In genomic region chr20:33015114-33015491, GRCh38 we compare ENCODE assay signal across 24 cellular contexts. TPM values are rescaled to one million over a fixed set of nuclear protein-coding genes. Genes with fewer than 3 reads are reported as not detected.
"Had no signal": no experiment of that assay in that cellular context is flagged by ENCODE, and none has a peak within 500 bp of the region (broad histone marks: within the 10 kb centered on the region; RNA-seq: fewer than 3 reads in every experiment).

No MANE protein-coding gene starts in this region.

- ATAC-seq: esophagus mucosa; gastrocnemius medialis; lower lobe of right lung; stimulated activated memory B cell treated with anti-CD40 and anti-IgM and Interleukin-4, amounts not matched to agents 10 μg/mL and 1 μg/mL and 100 μg/mL, for 72 hours; upper lobe of right lung had no signal

- H3K27me3 ChIP-seq: neutrophil, right atrium auricular region, upper lobe of right lung, vagina had no signal

- H3K9me3 Mint-ChIP-seq: immature natural killer cell; memory B cell; nephron; stimulated activated naive CD8-positive, alpha-beta T cell treated with anti-CD3 and anti-CD28 coated beads, Interleukin-15, Interleukin-2, amounts not matched to agents 100 ng/mL and 50 ng/mL, for 24 hours had no signal

- H3K27me3 Mint-ChIP-seq: stimulated activated naive CD8-positive, alpha-beta T cell treated with anti-CD3 and anti-CD28 coated beads, Interleukin-15, Interleukin-2, amounts not matched to agents 100 ng/mL and 50 ng/mL, for 24 hours had no signal

- H3K27ac ChIP-seq: gastrocnemius medialis, left ventricle myocardium inferior, lower lobe of right lung, neutrophil, right atrium auricular region, tibial artery, upper lobe of right lung, vagina had no signal

- H3K27ac Mint-ChIP-seq: immature natural killer cell; memory B cell; nephron; stimulated activated memory B cell treated with anti-CD40 and anti-IgM and Interleukin-4, amounts not matched to agents 10 μg/mL and 1 μg/mL and 100 μg/mL, for 72 hours; stimulated activated naive CD8-positive, alpha-beta T cell treated with anti-CD3 and anti-CD28 coated beads, Interleukin-15, Interleukin-2, amounts not matched to agents 100 ng/mL and 50 ng/mL, for 24 hours had no signal

- FAIRE-seq: endometrium, keratinocyte, small intestine had no signal

- H3K4me1 Mint-ChIP-seq: nephron; stimulated activated memory B cell treated with anti-CD40 and anti-IgM and Interleukin-4, amounts not matched to agents 10 μg/mL and 1 μg/mL and 100 μg/mL, for 72 hours had no signal

- DNase-seq: cortex of kidney; effector memory CD4-positive, alpha-beta T cell; gastrocnemius medialis; left ventricle myocardium inferior; lower lobe of right lung; midbrain; small intestine; stimulated activated CD4-positive, alpha-beta T cell treated with anti-CD3 and anti-CD28 coated beads, Interleukin-4, amount 100 ng/mL, for 1 hour; tibial artery had no signal

- H3K4me3 ChIP-seq: gastrocnemius medialis, left ventricle myocardium inferior, lower lobe of right lung, right atrium auricular region, tibial artery, upper lobe of right lung, vagina had no signal

- H3K4me3 Mint-ChIP-seq: immature natural killer cell; memory B cell; nephron; stimulated activated memory B cell treated with anti-CD40 and anti-IgM and Interleukin-4, amounts not matched to agents 10 μg/mL and 1 μg/mL and 100 μg/mL, for 72 hours; stimulated activated naive CD8-positive, alpha-beta T cell treated with anti-CD3 and anti-CD28 coated beads, Interleukin-15, Interleukin-2, amounts not matched to agents 100 ng/mL and 50 ng/mL, for 24 hours had no signal

- H3K36me3 Mint-ChIP-seq: immature natural killer cell; memory B cell; stimulated activated memory B cell treated with anti-CD40 and anti-IgM and Interleukin-4, amounts not matched to agents 10 μg/mL and 1 μg/mL and 100 μg/mL, for 72 hours had no signal

- H3K9me3 ChIP-seq: gastrocnemius medialis, left ventricle myocardium inferior, lower lobe of right lung, neutrophil, right atrium auricular region, tibial artery, upper lobe of right lung, vagina had no signal

- H3K4me1 ChIP-seq: gastrocnemius medialis, left ventricle myocardium inferior, lower lobe of right lung, right atrium auricular region, tibial artery, upper lobe of right lung, vagina had no signal

- H3K36me3 ChIP-seq: gastrocnemius medialis, left ventricle myocardium inferior, lower lobe of right lung, neutrophil, right atrium auricular region, tibial artery, upper lobe of right lung, vagina had no signal

RNA-seq across cellular contexts. Expression of gene BPIFB2, which starts 7.6 kb away (rescaled TPM):
- total RNA-seq: fibroblast of villous mesenchyme, gastrocnemius medialis, left ventricle myocardium inferior, osteocyte, right atrium auricular region, temporal lobe, upper lobe of right lung, vagina had no signal
- polyA plus RNA-seq: immature natural killer cell, keratinocyte, small intestine had no signal

RNA-seq across cellular contexts. Expression of gene SUN5, which starts 10.9 kb away (rescaled TPM):
- total RNA-seq: esophagus mucosa, fibroblast of villous mesenchyme, gastrocnemius medialis, left ventricle myocardium inferior, lower lobe of right lung, osteocyte, right atrium auricular region, temporal lobe, upper lobe of right lung, vagina had no signal
- polyA plus RNA-seq: immature natural killer cell, keratinocyte, small intestine had no signal

RNA-seq across cellular contexts. Expression of gene BPIFB6, which starts 16.3 kb away (rescaled TPM):
- total RNA-seq: esophagus mucosa, fibroblast of villous mesenchyme, gastrocnemius medialis, left ventricle myocardium inferior, lower lobe of right lung, osteocyte, right atrium auricular region, temporal lobe, upper lobe of right lung, vagina had no signal
- polyA plus RNA-seq: immature natural killer cell, keratinocyte, small intestine had no signal

RNA-seq across cellular contexts. Expression of gene BPIFB3, which starts 38.6 kb away (rescaled TPM):
- total RNA-seq: esophagus mucosa, fibroblast of villous mesenchyme, gastrocnemius medialis, left ventricle myocardium inferior, lower lobe of right lung, osteocyte, right atrium auricular region, temporal lobe, upper lobe of right lung, vagina had no signal
- polyA plus RNA-seq: immature natural killer cell, keratinocyte, small intestine had no signal
